Comparison of ENCODE assay signal across 22 cellular contexts in the genomic region with DNA sequence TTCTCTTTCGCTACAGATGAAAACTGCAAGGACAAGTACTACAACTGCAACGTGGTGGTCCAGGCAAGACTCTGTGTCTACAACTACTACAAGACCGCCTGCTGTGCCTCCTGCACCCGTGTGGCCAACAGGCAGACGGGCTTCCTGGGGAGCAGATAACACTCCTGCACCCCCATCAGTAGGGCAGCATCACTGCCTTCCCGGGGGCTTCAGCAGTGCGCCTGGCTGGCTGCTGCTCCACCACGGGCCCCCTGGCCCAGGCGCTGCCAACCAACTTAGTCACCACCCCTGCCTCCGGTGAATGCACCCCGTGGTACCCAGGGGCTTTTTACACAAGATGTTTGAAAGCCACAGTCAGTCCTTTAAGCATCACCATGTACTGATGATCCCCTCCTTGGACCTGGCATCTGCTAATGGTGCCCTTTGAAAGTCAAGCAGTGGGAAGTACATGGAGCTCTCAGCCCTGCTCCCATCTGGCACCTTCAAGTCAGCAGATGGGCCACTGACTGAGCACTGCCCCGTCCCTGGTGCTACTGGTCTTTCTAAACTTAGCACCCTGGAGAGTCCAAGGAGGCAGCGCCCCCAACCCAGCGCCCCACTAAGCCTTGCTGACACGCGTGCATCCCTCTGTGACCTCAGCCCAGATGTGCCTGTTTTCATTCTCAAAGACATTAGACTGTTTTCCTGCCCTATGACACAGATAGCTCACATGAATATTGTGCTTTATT. TPM values are rescaled to one million over a fixed set of nuclear protein-coding genes. Genes with fewer than 3 reads are reported as not detected.
"Had no signal": no experiment of that assay in that cellular context is flagged by ENCODE, and none has a peak within 500 bp of the region (broad histone marks: within the 10 kb centered on the region; RNA-seq: fewer than 3 reads in every experiment).

No MANE protein-coding gene starts in this region.

- ATAC-seq: activated CD4-positive, CD25-positive, alpha-beta regulatory T cell treated with anti-CD3 and anti-CD28 coated beads, Interleukin-2, amount 50 U/mL, for 24 hours; activated T-cell treated with anti-CD3 and anti-CD28 coated beads, Interleukin-2, amount 50 U/mL, for 72 hours; psoas muscle; right cardiac atrium had no signal

- H3K36me3 Mint-ChIP-seq: activated naive CD8-positive, alpha-beta T cell had no signal

- H3K27ac Mint-ChIP-seq: activated CD4-positive, alpha-beta T cell treated with anti-CD3 and anti-CD28 coated beads, Interleukin-2, amount 10 ng/mL, durations not matched to agents 7 days and 5 days; activated naive CD8-positive, alpha-beta T cell; activated T-cell treated with anti-CD3 and anti-CD28 coated beads, Interleukin-2, amount 50 U/mL, for 72 hours had no signal

- H3K4me3 ChIP-seq: cardiac muscle cell, dorsolateral prefrontal cortex, psoas muscle, skin epidermis, stomach, upper lobe of left lung had no signal

- H3K9me3 ChIP-seq: psoas muscle, stomach, upper lobe of left lung had no signal

- H3K9me3 Mint-ChIP-seq: activated CD4-positive, alpha-beta T cell treated with anti-CD3 and anti-CD28 coated beads, Interleukin-2, amount 10 ng/mL, durations not matched to agents 7 days and 5 days; activated T-cell treated with anti-CD3 and anti-CD28 coated beads, Interleukin-2, amount 50 U/mL, for 72 hours; neural crest cell had no signal

- H3K36me3 ChIP-seq: cardiac muscle cell, upper lobe of left lung had no signal

- DNase-seq: activated CD4-positive, alpha-beta T cell treated with anti-CD3 and anti-CD28 coated beads, Interleukin-2, amount 10 ng/mL, durations not matched to agents 7 days and 5 days; activated CD8-positive, alpha-beta memory T cell treated with anti-CD3 and anti-CD28 coated beads for 24 hours; activated CD8-positive, alpha-beta memory T cell treated with anti-CD3 and anti-CD28 coated beads, Interleukin-2, amount 50 U/mL, for 48 hours; activated gamma-delta T cell treated with Interleukin-2 at 50 U/mL for 16 hours; activated T-cell treated with anti-CD3 and anti-CD28 coated beads, Interleukin-2, amount 50 U/mL, for 72 hours; dorsolateral prefrontal cortex; foreskin fibroblast; hypothalamus; islet precursor cell; midbrain; psoas muscle; right cardiac atrium; stomach; T1000 had no signal

- H3K27ac ChIP-seq: cardiac muscle cell, dorsolateral prefrontal cortex, psoas muscle, skin epidermis, stomach, upper lobe of left lung had no signal

- H3K4me3 Mint-ChIP-seq: activated CD4-positive, alpha-beta T cell treated with anti-CD3 and anti-CD28 coated beads, Interleukin-2, amount 10 ng/mL, durations not matched to agents 7 days and 5 days; activated naive CD8-positive, alpha-beta T cell; activated T-cell treated with anti-CD3 and anti-CD28 coated beads, Interleukin-2, amount 50 U/mL, for 72 hours; neural crest cell had no signal

- H3K27me3 Mint-ChIP-seq: activated CD4-positive, alpha-beta T cell treated with anti-CD3 and anti-CD28 coated beads, Interleukin-2, amount 10 ng/mL, durations not matched to agents 7 days and 5 days had no signal

- H3K27me3 ChIP-seq: cardiac muscle cell, dorsolateral prefrontal cortex, stomach, upper lobe of left lung had no signal

RNA-seq across cellular contexts. Expression of a gene that starts 33.0 kb away (rescaled TPM):
- total RNA-seq: activated CD4-positive, alpha-beta T cell treated with anti-CD3 and anti-CD28 coated beads, Interleukin-2, amount 10 ng/mL, durations not matched to agents 7 days and 5 days; activated T-cell treated with anti-CD3 and anti-CD28 coated beads, Interleukin-2, amount 50 U/mL, for 72 hours; neural crest cell; psoas muscle; T-helper 1 cell treated with Interleukin-12 subunit alpha and Interleukin-12 subunit beta and Interleukin-4 antibody, amounts not matched to agents 30 ng/mL and 1 ng/mL, for 36 hours; temporal lobe had no signal
- polyA plus RNA-seq: cardiac muscle cell, psoas muscle had no signal
